7 cellular contexts compared by ENCODE assay signal in the genomic region with DNA sequence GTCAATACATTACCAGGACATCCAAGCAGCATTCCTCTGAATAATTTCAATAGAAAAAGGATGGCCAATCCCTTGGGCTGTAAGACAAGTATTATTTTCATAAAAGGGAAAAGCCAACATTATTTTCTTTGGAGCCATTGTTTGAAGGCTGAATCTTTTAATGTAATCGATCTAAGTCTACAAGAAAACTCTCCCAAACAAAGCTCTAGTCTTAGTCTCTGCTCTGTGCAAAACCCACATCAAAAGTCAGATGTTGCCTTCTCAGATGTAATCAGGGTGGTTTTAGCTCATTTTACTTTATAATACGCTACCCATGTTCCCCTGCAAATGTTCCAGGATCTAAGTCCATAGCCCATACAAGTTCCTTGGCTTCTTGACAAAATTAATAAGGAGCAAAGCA.
"Had no signal": no experiment of that assay in that cellular context is flagged by ENCODE, and none has a peak within 500 bp of the region (broad histone marks: within the 10 kb centered on the region; RNA-seq: fewer than 3 reads in every experiment).

No MANE protein-coding gene starts in this region.

- H3K4me3 Mint-ChIP-seq: GM23338, H9, IgD-negative memory B cell had no signal

- ATAC-seq: GM23338, HepG2, K562 had no signal

- H3K4me2 ChIP-seq: GM23338 had no signal

- H3K9me3 Mint-ChIP-seq: GM23338, H9 had no signal

- H2AFZ ChIP-seq: GM23338 had no signal

- DNase-seq: H9, HCEC 1CT had no signal

- H3K27ac Mint-ChIP-seq: GM23338, IgD-negative memory B cell had no signal

- H3K27me3 Mint-ChIP-seq: IgD-negative memory B cell had no signal

- H3K4me3 ChIP-seq: GM23338, K562 had no signal

- H3K36me3 Mint-ChIP-seq: IgD-negative memory B cell had no signal

- H3K27ac ChIP-seq: HL-60 had no signal

- H3K4me1 Mint-ChIP-seq: IgD-negative memory B cell had no signal
